8 cellular contexts compared by ENCODE assay signal in genomic region chr5:16936150-16937022, GRCh38. TPM values are rescaled to one million over a fixed set of nuclear protein-coding genes. Genes with fewer than 3 reads are reported as not detected.
DNase-seq lines count a peak whose midpoint lies in the region; ATAC-seq and TF ChIP-seq lines count a peak whose summit lies in the region.

MYO10 (minus strand) TSS chr5:16936288; CDS start chr5:16935808, 480 bp downstream.

- POLR2A ChIA-PET in CD4-positive, alpha-beta T cell (lab: Charles Lee): no interaction called here

- H3K27me3 ChIP-seq in CD4-positive, alpha-beta T cell (ENCODE audit: control insufficient read depth, insufficient read depth, low read length): peaks cover 62% of the 10 kb centered on the region
- H3K27me3 ChIP-seq in HUES64 (ENCODE audit: insufficient read depth, low read length): peaks cover 46% of the 10 kb centered on the region

- H3K36me3 ChIP-seq in HUES64 (ENCODE audit: insufficient read depth, low read length) (no peaks in the 10 kb centered on the region), SK-N-MC (ENCODE audit: insufficient read depth, low read length) (peaks cover 25% of the 10 kb centered on the region)

- H3K27me3 Mint-ChIP-seq in CD4-positive, alpha-beta T cell: peaks cover 77% of the 10 kb centered on the region
- H3K27me3 Mint-ChIP-seq in activated naive CD8-positive, alpha-beta T cell treated with anti-CD3 and anti-CD28 coated beads, Interleukin-2, amount 50 U/mL, for 24 hours: peaks cover 71% of the 10 kb centered on the region
- peaks cover 38% of the 10 kb centered on the region for H3K27me3 Mint-ChIP-seq in osteocyte (ENCODE audit: unreplicated experiment)

- H3K27ac ChIP-seq in CD4-positive, alpha-beta T cell (ENCODE audit: low read depth, low read length): no peak within 1 kb of the TSS
- H3K27ac ChIP-seq in HUES64 (ENCODE audit: low read depth, low read length) (peak within 1 kb of the TSS; percentile 61), SK-N-MC (peak within 1 kb of the TSS; percentile 94)

- peak; percentile 77 for ATAC-seq in CD4-positive, alpha-beta T cell (ENCODE audit: poor library complexity)
- ATAC-seq in GM21367 (IDR thresholded peaks at IDR 0.05; ENCODE audit: unreplicated experiment) (peak; percentile 67), Right ventricle myocardium superior (ENCODE audit: poor library complexity) (peak; percentile 95)
- ATAC-seq in activated naive CD8-positive, alpha-beta T cell treated with anti-CD3 and anti-CD28 coated beads, Interleukin-2, amount 50 U/mL, for 24 hours: peak; percentile 64

- no peak for TF ChIP-seq CTCF in CD4-positive, alpha-beta T cell (IDR thresholded peaks at IDR 0.05)
- no peak for TF ChIP-seq CTCF in osteocyte (IDR thresholded peaks at IDR 0.05)

- peaks cover 42% of the 10 kb centered on the region for H3K4me1 ChIP-seq in HUES64 (ENCODE audit: insufficient read depth, low read length)

- H3K4me3 ChIP-seq in HUES64 (ENCODE audit: low read length) (peak within 1 kb of the TSS; percentile 96), SK-N-MC (peak within 1 kb of the TSS; percentile 86)

- CTCF ChIA-PET in CD4-positive, alpha-beta T cell (lab: Charles Lee): no interaction called here

- peaks cover 31% of the 10 kb centered on the region for H3K4me1 Mint-ChIP-seq in CD4-positive, alpha-beta T cell (ENCODE audit: low read depth)
- peaks cover 13% of the 10 kb centered on the region for H3K4me1 Mint-ChIP-seq in activated naive CD8-positive, alpha-beta T cell treated with anti-CD3 and anti-CD28 coated beads, Interleukin-2, amount 50 U/mL, for 24 hours
- peaks cover 33% of the 10 kb centered on the region for H3K4me1 Mint-ChIP-seq in osteocyte (ENCODE audit: unreplicated experiment)

- no peaks in the 10 kb centered on the region for H3K36me3 Mint-ChIP-seq in CD4-positive, alpha-beta T cell (ENCODE audit: low read depth)
- H3K36me3 Mint-ChIP-seq in activated naive CD8-positive, alpha-beta T cell treated with anti-CD3 and anti-CD28 coated beads, Interleukin-2, amount 50 U/mL, for 24 hours (ENCODE audit: low read depth): no peaks in the 10 kb centered on the region
- H3K36me3 Mint-ChIP-seq in osteocyte (ENCODE audit: unreplicated experiment): peaks cover 3% of the 10 kb centered on the region

- H3K9me3 Mint-ChIP-seq in CD4-positive, alpha-beta T cell: no peaks in the 10 kb centered on the region
- no peaks in the 10 kb centered on the region for H3K9me3 Mint-ChIP-seq in activated naive CD8-positive, alpha-beta T cell treated with anti-CD3 and anti-CD28 coated beads, Interleukin-2, amount 50 U/mL, for 24 hours
- H3K9me3 Mint-ChIP-seq in osteocyte (ENCODE audit: unreplicated experiment): no peaks in the 10 kb centered on the region

- DNase-seq in CD4-positive, alpha-beta T cell: peak in 7 of 10 experiments; percentile 6 to 64 (median 16)
- DNase-seq in SK-N-MC (ENCODE audit: low read depth, low spot score) (no peak), Right ventricle myocardium superior (peak; percentile 85), osteocyte (ENCODE audit: extremely low spot score, unreplicated experiment) (peak; percentile 96), ureter (ENCODE audit: low spot score) (peak; percentile 79)
- peak; percentile 59 for DNase-seq in activated naive CD8-positive, alpha-beta T cell treated with anti-CD3 and anti-CD28 coated beads, Interleukin-2, amount 50 U/mL, for 24 hours

- H3K4me3 Mint-ChIP-seq in CD4-positive, alpha-beta T cell: peak within 1 kb of the TSS; percentile 76
- H3K4me3 Mint-ChIP-seq in activated naive CD8-positive, alpha-beta T cell treated with anti-CD3 and anti-CD28 coated beads, Interleukin-2, amount 50 U/mL, for 24 hours: peak within 1 kb of the TSS; percentile 76
- peak within 1 kb of the TSS; percentile 97 for H3K4me3 Mint-ChIP-seq in osteocyte (ENCODE audit: unreplicated experiment)

- no peaks in the 10 kb centered on the region for H3K9me3 ChIP-seq in CD4-positive, alpha-beta T cell (ENCODE audit: control insufficient read depth, low read length)
- H3K9me3 ChIP-seq in HUES64 (ENCODE audit: insufficient read depth, low read depth, low read length) (no peaks in the 10 kb centered on the region), SK-N-MC (ENCODE audit: low read depth, low read length) (no peaks in the 10 kb centered on the region)

- H3K27ac Mint-ChIP-seq in CD4-positive, alpha-beta T cell: no peak within 1 kb of the TSS
- no peak within 1 kb of the TSS for H3K27ac Mint-ChIP-seq in activated naive CD8-positive, alpha-beta T cell treated with anti-CD3 and anti-CD28 coated beads, Interleukin-2, amount 50 U/mL, for 24 hours
- peak within 1 kb of the TSS; percentile 85 for H3K27ac Mint-ChIP-seq in osteocyte (ENCODE audit: unreplicated experiment)

- peak within 1 kb of the TSS; percentile 80 for H3K9ac ChIP-seq in HUES64 (ENCODE audit: low read depth, low read length)
- peak within 1 kb of the TSS; percentile 97 for H3K9ac ChIP-seq in SK-N-MC (ENCODE audit: insufficient read length)

- intact Hi-C loops in CD4-positive, alpha-beta T cell (cut with DNase I, micrococcal nuclease): no loop called here
- intact Hi-C loops in Right ventricle myocardium superior (cut with DNase I): loop anchor here (5.0 kb wide), 1 partner anchor 251 kb away; no protein-coding TSS in a partner anchor

- WGBS in HUES64: under 1% methylated on average over 68 of the region's 71 CpGs

RNA-seq across cellular contexts. Expression of gene MYO10, which starts in this region (rescaled TPM):
- total RNA-seq in CD4-positive, alpha-beta T cell: not detected
- 53.7 TPM for polyA plus RNA-seq in HUES64 (2013, experiment 1 of 2)
- polyA plus RNA-seq in HUES64 (2013, experiment 2 of 2): 53.4 TPM
- total RNA-seq in Right ventricle myocardium superior (7.2 TPM), osteocyte (87.8 and 89.5 TPM in 2 replicates), ureter (19.7 TPM)

Comparison
In these comparisons a context has a peak if more than half of its experiments do, and no peak if none do; other contexts are left out.
1. Peak in DNase-seq and ATAC-seq in CD4-positive, alpha-beta T cell; RNA of the gene not detected or under 1 TPM.